In genomic region chr2:48346124-48346536, GRCh38 we compare ENCODE assay signal across 9 cellular contexts.
DNase-seq lines count a peak whose midpoint lies in the region; ATAC-seq and TF ChIP-seq lines count a peak whose summit lies in the region.
"Had no signal": no experiment of that assay in that cellular context is flagged by ENCODE, and none has a peak within 500 bp of the region (broad histone marks: within the 10 kb centered on the region; RNA-seq: fewer than 3 reads in every experiment).

No MANE protein-coding gene starts in this region.

- no peaks in the 10 kb centered on the region for H3K27me3 Mint-ChIP-seq in stimulated activated memory B cell treated with anti-CD40 and anti-IgM and Interleukin-4, amounts not matched to agents 10 μg/mL and 1 μg/mL and 100 μg/mL, for 72 hours

- no peak for ATAC-seq in stimulated activated memory B cell treated with anti-CD40 and anti-IgM and Interleukin-4, amounts not matched to agents 10 μg/mL and 1 μg/mL and 100 μg/mL, for 72 hours
- no peak for ATAC-seq in GM21360 (IDR thresholded peaks at IDR 0.05; ENCODE audit: unreplicated experiment)
- no peak for ATAC-seq in HG02938 (IDR thresholded peaks at IDR 0.05; ENCODE audit: unreplicated experiment)

- TF ChIP-seq CTCF in HFF-Myc (IDR thresholded peaks at IDR 0.05; ENCODE audit: low read depth, low read length, missing control alignments), result no peak

- DNase-seq in HFF-Myc (ENCODE audit: extremely low read depth, low read depth) (peak; percentile 16), brain pericyte (ENCODE audit: low read depth, low spot score) (peak; percentile 29), islet precursor cell (peak; percentile 59), GF-D8 (lab: John Stamatoyannopoulos, UW) (no peak)
- DNase-seq: NCI-H1436 treated with DMSO at 0.1 percent for 48 hours had no signal

- H3K27me3 ChIP-seq in subcutaneous abdominal adipose tissue (ENCODE audit: control insufficient read depth in 5 of 5, insufficient read depth in 4 of 5, low read length in 5 of 5), result no peaks in the 10 kb centered on the region

- peaks cover 49% of the 10 kb centered on the region for H3K36me3 Mint-ChIP-seq in stimulated activated memory B cell treated with anti-CD40 and anti-IgM and Interleukin-4, amounts not matched to agents 10 μg/mL and 1 μg/mL and 100 μg/mL, for 72 hours

- H3K36me3 ChIP-seq in subcutaneous abdominal adipose tissue (ENCODE audit: control insufficient read depth in 5 of 5, insufficient read depth in 5 of 5, low read length in 5 of 5), result peaks cover 3 to 10% (median 4%) of the 10 kb centered on the region in 5 donors

- H3K27ac ChIP-seq in subcutaneous abdominal adipose tissue (ENCODE audit: low read depth, low read length), result peak overlapping the region; percentile 80

- H3K9ac ChIP-seq in subcutaneous abdominal adipose tissue (ENCODE audit: low read length in 5 of 5), result peak overlapping the region in 1 of 5 donors; percentile 48

- H3K4me1 ChIP-seq in subcutaneous abdominal adipose tissue (ENCODE audit: control insufficient read depth in 5 of 5, insufficient read depth in 5 of 5, low read length in 5 of 5), result peaks cover 2 to 57% (median 43%) of the 10 kb centered on the region in 5 donors

- H3K4me1 Mint-ChIP-seq in stimulated activated memory B cell treated with anti-CD40 and anti-IgM and Interleukin-4, amounts not matched to agents 10 μg/mL and 1 μg/mL and 100 μg/mL, for 72 hours, result peaks cover 42% of the 10 kb centered on the region

- H3K9me3 ChIP-seq in subcutaneous abdominal adipose tissue (ENCODE audit: control insufficient read depth in 5 of 5, low read length in 5 of 5), result peaks cover 0 to 10% (median 7%) of the 10 kb centered on the region in 5 donors

- H3K9me3 Mint-ChIP-seq in stimulated activated memory B cell treated with anti-CD40 and anti-IgM and Interleukin-4, amounts not matched to agents 10 μg/mL and 1 μg/mL and 100 μg/mL, for 72 hours, result peaks cover 4% of the 10 kb centered on the region

- no peak overlapping the region for H3K27ac Mint-ChIP-seq in stimulated activated memory B cell treated with anti-CD40 and anti-IgM and Interleukin-4, amounts not matched to agents 10 μg/mL and 1 μg/mL and 100 μg/mL, for 72 hours

- no peak overlapping the region for H3K4me3 Mint-ChIP-seq in stimulated activated memory B cell treated with anti-CD40 and anti-IgM and Interleukin-4, amounts not matched to agents 10 μg/mL and 1 μg/mL and 100 μg/mL, for 72 hours

- H3K4me3 ChIP-seq in HFF-Myc (replicated peaks; ENCODE audit: low read depth, low read length) (no peak overlapping the region), subcutaneous abdominal adipose tissue (ENCODE audit: low read depth in 1 of 5, low read length in 5 of 5) (peak overlapping the region in 3 of 5 donors; percentile 8 to 39 (median 15))
